Comparison of ENCODE assay signal across 1 cellular context in the genomic region with DNA sequence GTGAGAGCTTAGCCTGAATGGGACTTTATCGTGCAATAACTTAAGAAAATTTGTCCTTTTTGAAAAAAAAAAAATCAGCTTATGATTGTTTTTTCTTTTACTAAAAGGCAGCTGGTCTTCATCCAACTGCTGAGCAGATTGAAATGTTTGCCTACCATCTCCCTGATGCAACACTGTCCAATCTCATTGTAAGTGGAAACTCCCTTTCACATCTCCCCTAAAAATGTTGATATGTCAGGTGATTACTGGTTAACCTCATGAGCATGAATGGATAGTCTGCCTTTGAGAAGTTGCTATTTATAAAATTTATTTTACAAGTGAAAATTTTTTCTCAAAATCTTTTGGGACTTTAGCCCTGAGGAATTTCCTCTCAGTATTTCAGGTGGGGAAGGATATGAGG.
TF ChIP-seq lines count a peak whose summit lies in the region.

No MANE protein-coding gene starts in this region.

TF ChIP-seq in HepG2, 621 proteins besides CTCF, POLR2A, EP300 and RAD21:
- TF ChIP-seq TOPORS (CRISPR knock-in tag; IDR thresholded peaks at IDR 0.05), result no peak
- no peak for TF ChIP-seq YEATS2 (CRISPR knock-in tag; IDR thresholded peaks at IDR 0.05; ENCODE audit: borderline replicate concordance)
- no peak for TF ChIP-seq ZNF761 (CRISPR knock-in tag; conservative IDR thresholded peaks at IDR 0.05)
- no peak for TF ChIP-seq ZC3H4 (CRISPR knock-in tag; IDR thresholded peaks at IDR 0.05; ENCODE audit: borderline replicate concordance)
- TF ChIP-seq HOXD1 (CRISPR knock-in tag; IDR thresholded peaks at IDR 0.05), result no peak
- TF ChIP-seq ELF1 (CRISPR knock-in tag; IDR thresholded peaks at IDR 0.05), result no peak
- TF ChIP-seq, protein P1, sequence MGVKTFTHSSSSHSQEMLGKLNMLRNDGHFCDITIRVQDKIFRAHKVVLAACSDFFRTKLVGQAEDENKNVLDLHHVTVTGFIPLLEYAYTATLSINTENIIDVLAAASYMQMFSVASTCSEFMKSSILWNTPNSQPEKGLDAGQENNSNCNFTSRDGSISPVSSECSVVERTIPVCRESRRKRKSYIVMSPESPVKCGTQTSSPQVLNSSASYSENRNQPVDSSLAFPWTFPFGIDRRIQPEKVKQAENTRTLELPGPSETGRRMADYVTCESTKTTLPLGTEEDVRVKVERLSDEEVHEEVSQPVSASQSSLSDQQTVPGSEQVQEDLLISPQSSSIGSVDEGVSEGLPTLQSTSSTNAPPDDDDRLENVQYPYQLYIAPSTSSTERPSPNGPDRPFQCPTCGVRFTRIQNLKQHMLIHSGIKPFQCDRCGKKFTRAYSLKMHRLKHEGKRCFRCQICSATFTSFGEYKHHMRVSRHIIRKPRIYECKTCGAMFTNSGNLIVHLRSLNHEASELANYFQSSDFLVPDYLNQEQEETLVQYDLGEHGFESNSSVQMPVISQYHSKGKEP (CRISPR knock-in tag; IDR thresholded peaks at IDR 0.05), result no peak
TF ChIP-seq in HepG2: peak in this region for 0.
